ENCODE assay signal across 8 cellular contexts in the genomic region with DNA sequence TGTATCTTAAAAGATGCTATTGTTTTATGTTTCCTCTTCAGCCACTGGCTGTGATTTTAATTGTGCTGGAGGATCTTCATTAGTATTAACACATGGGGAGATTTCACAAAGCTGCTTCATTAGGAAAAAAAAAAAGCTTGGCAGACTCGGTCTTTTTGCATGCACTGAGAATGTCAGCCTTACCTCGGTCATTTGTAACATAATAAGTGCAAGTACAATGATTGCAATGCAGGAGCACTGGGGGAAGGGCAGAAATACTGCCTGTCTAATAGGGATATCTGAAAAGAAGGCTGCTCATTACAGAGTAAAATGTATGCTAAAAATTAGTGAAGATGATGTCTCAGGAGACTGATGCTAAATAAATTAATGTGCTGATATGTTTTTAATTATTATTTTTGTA. TPM values are rescaled to one million over a fixed set of nuclear protein-coding genes. Genes with fewer than 3 reads are reported as not detected.
DNase-seq lines count a peak whose midpoint lies in the region; ATAC-seq, FAIRE-seq and TF ChIP-seq lines count a peak whose summit lies in the region.

No MANE protein-coding gene starts in this region.

- intact Hi-C loops in heart right ventricle (cut with DNase I) = loop anchor here in 4 of 10 donors (2.0 to 10.0 kb wide), 6 partner anchors 95 to 187 kb away; partner anchors contain the start of gene MARCHF7 (in 4 of the 4)
- intact Hi-C loops in Right ventricle myocardium superior (cut with DNase I) = loop anchor here (5.0 kb wide), 1 partner anchor 95 kb away; the partner anchor contains the start of gene MARCHF7

- peak overlapping the region in 5 of 10 donors; percentile 5 to 99 (median 97) for H3K27ac ChIP-seq in heart right ventricle

- no peaks in the 10 kb centered on the region for H3K36me3 Mint-ChIP-seq in stimulated activated effector memory CD8-positive, alpha-beta T cell treated with anti-CD3 and anti-CD28 coated beads, Interleukin-12 subunit alpha, Interleukin-12 subunit beta, amount 100 ng/mL, for 72 hours

- no peak overlapping the region for H3K9ac ChIP-seq in iPS-15b (ENCODE audit: low read depth, low read length)

- no peak overlapping the region for H3K4me3 Mint-ChIP-seq in stimulated activated effector memory CD8-positive, alpha-beta T cell treated with anti-CD3 and anti-CD28 coated beads, Interleukin-12 subunit alpha, Interleukin-12 subunit beta, amount 100 ng/mL, for 72 hours

- FAIRE-seq in urothelium cell line (lab: Jason Lieb, UNC) = no peak

- peak in 1 of 2 donors; percentile 26 for DNase-seq in heart right ventricle
- DNase-seq in Right ventricle myocardium superior = no peak
- DNase-seq in RPMI7951 (ENCODE audit: low read depth) = peak; percentile 26
- DNase-seq in urothelium cell line (ENCODE audit: low spot score) = peak; percentile 12
- no peak for DNase-seq in hepatic stellate cell (ENCODE audit: low spot score)
- DNase-seq in stimulated activated effector memory CD8-positive, alpha-beta T cell treated with anti-CD3 and anti-CD28 coated beads, Interleukin-12 subunit alpha, Interleukin-12 subunit beta, amount 100 ng/mL, for 72 hours (ENCODE audit: low spot score in 2 of 2) = no peak

- TF ChIP-seq CTCF in heart right ventricle (IDR thresholded peaks at IDR 0.05) = no peak

- H3K9me3 Mint-ChIP-seq in stimulated activated effector memory CD8-positive, alpha-beta T cell treated with anti-CD3 and anti-CD28 coated beads, Interleukin-12 subunit alpha, Interleukin-12 subunit beta, amount 100 ng/mL, for 72 hours = no peaks in the 10 kb centered on the region

- H3K4me1 Mint-ChIP-seq in stimulated activated effector memory CD8-positive, alpha-beta T cell treated with anti-CD3 and anti-CD28 coated beads, Interleukin-12 subunit alpha, Interleukin-12 subunit beta, amount 100 ng/mL, for 72 hours = peaks cover 6% of the 10 kb centered on the region

- H3K4me1 ChIP-seq in heart right ventricle (peaks cover 0 to 43% (median 24%) of the 10 kb centered on the region in 9 donors), iPS-15b (ENCODE audit: control insufficient read depth, insufficient read depth, low read length) (peaks cover 9% of the 10 kb centered on the region)

- H3K27me3 ChIP-seq in heart right ventricle = no peaks in the 10 kb centered on the region
- H3K27me3 ChIP-seq in iPS-15b (ENCODE audit: control insufficient read depth, insufficient read depth, low read length) = no peaks in the 10 kb centered on the region

- H3K4me3 ChIP-seq in heart right ventricle (peak overlapping the region in 9 of 10 donors; percentile 58 to 81 (median 76)), iPS-15b (ENCODE audit: low read depth, low read length) (peak overlapping the region; percentile 77)

- H3K27ac Mint-ChIP-seq in stimulated activated effector memory CD8-positive, alpha-beta T cell treated with anti-CD3 and anti-CD28 coated beads, Interleukin-12 subunit alpha, Interleukin-12 subunit beta, amount 100 ng/mL, for 72 hours = no peak overlapping the region

- H3K36me3 ChIP-seq in heart right ventricle (no peaks in the 10 kb centered on the region), iPS-15b (ENCODE audit: control insufficient read depth, insufficient read depth, low read length) (no peaks in the 10 kb centered on the region)

- ATAC-seq in heart right ventricle (no peak), Right ventricle myocardium superior (ENCODE audit: poor library complexity) (no peak), HG03097 (IDR thresholded peaks at IDR 0.05; ENCODE audit: low FRiP score, unreplicated experiment) (no peak)
- ATAC-seq in stimulated activated effector memory CD8-positive, alpha-beta T cell treated with anti-CD3 and anti-CD28 coated beads, Interleukin-12 subunit alpha, Interleukin-12 subunit beta, amount 100 ng/mL, for 72 hours = no peak

- H3K9me3 ChIP-seq in heart right ventricle = no peaks in the 10 kb centered on the region
- H3K9me3 ChIP-seq in iPS-15b (ENCODE audit: control insufficient read depth, insufficient read depth, low read length) = no peaks in the 10 kb centered on the region

- WGBS in heart right ventricle, 2 donors = 6 to 7% methylated on average over 2 of the region's 2 CpGs

RNA-seq across cellular contexts. Expression of gene BAZ2B, which starts 1.3 kb away (rescaled TPM):
- 10 to 100 TPM; 30.8 to 57.2 (median 45.5) TPM for total RNA-seq in heart right ventricle
- polyA plus RNA-seq in heart right ventricle = 10 to 100 TPM in 1 of 2 donors, 1 to 10 TPM in 1; 6.8 to 39.6 TPM
- 27.0 TPM for total RNA-seq in Right ventricle myocardium superior
- 24.1 and 25.1 TPM in 2 replicates for total RNA-seq in RPMI7951 (2014; rRNA removed; shearing (Covaris generic))

Comparison
In these comparisons a context has a peak if more than half of its experiments do, and no peak if none do; other contexts are left out.
1. DNase-seq: peak in RPMI7951 (single experiment) and urothelium cell line (single experiment); none in Right ventricle myocardium superior (single experiment), hepatic stellate cell (single experiment) and stimulated activated effector memory CD8-positive, alpha-beta T cell treated with anti-CD3 and anti-CD28 coated beads, Interleukin-12 subunit alpha, Interleukin-12 subunit beta, amount 100 ng/mL, for 72 hours (0 of 2).